Comparison of ENCODE assay signal across 1 cellular context in genomic region chr1:19676438-19676922, GRCh38.
A peak's percentile ranks its signal among the peaks of the same experiment; 100 is the strongest.
TF ChIP-seq lines count a peak whose summit lies in the region.

No MANE protein-coding gene starts in this region.

TF ChIP-seq in WTC11, 78 proteins besides CTCF, POLR2A, EP300 and RAD21 (continued from another document):
- peak; percentile 56 for TF ChIP-seq MAX (CRISPR knock-in tag; IDR thresholded peaks at IDR 0.05)
- peak; percentile 88 for TF ChIP-seq ARID4B (CRISPR knock-in tag; IDR thresholded peaks at IDR 0.05; ENCODE audit: borderline replicate concordance)
- TF ChIP-seq ZNF425 (CRISPR knock-in tag; conservative IDR thresholded peaks at IDR 0.05) = no peak
- TF ChIP-seq ZSCAN18 (CRISPR knock-in tag; IDR thresholded peaks at IDR 0.05) = no peak
- TF ChIP-seq SMAD3 (CRISPR knock-in tag; IDR thresholded peaks at IDR 0.05; ENCODE audit: borderline replicate concordance) = no peak
- TF ChIP-seq ZBTB21 (CRISPR knock-in tag; IDR thresholded peaks at IDR 0.05; ENCODE audit: borderline replicate concordance) = no peak
- peak; percentile 56; the same call in 1 of the 2 replicates for TF ChIP-seq FOXK1 (CRISPR knock-in tag; IDR thresholded peaks at IDR 0.05)
- TF ChIP-seq USF1 (CRISPR knock-in tag; IDR thresholded peaks at IDR 0.05) = peak; percentile 45; the same call in 1 of the 2 replicates
- TF ChIP-seq FOXP4 (CRISPR knock-in tag; IDR thresholded peaks at IDR 0.05) = peak; percentile 65; the same call in 1 of the 2 replicates
- TF ChIP-seq AFF4 (CRISPR knock-in tag; IDR thresholded peaks at IDR 0.05; ENCODE audit: borderline replicate concordance) = no peak
- TF ChIP-seq IRF1 (CRISPR knock-in tag; IDR thresholded peaks at IDR 0.05) = no peak
